20 cellular contexts compared by ENCODE assay signal in genomic region chr3:159800434-159801121, GRCh38. TPM values are rescaled to one million over a fixed set of nuclear protein-coding genes. Genes with fewer than 3 reads are reported as not detected.
DNase-seq lines count a peak whose midpoint lies in the region; ATAC-seq and TF ChIP-seq lines count a peak whose summit lies in the region.
"Had no signal": no experiment of that assay in that cellular context is flagged by ENCODE, and none has a peak within 500 bp of the region (broad histone marks: within the 10 kb centered on the region; RNA-seq: fewer than 3 reads in every experiment).

No MANE protein-coding gene starts in this region.

- 53% methylated on average over 4 of the region's 5 CpGs for WGBS in mesenchymal stem cell

- no peaks in the 10 kb centered on the region for H3K4me1 ChIP-seq in breast epithelium
- H3K4me1 ChIP-seq in mesenchymal stem cell (ENCODE audit: control insufficient read depth, insufficient read depth, low read depth, low read length), result peaks cover 14% of the 10 kb centered on the region
- H3K4me1 ChIP-seq: body of pancreas had no signal

- H3K4me3 Mint-ChIP-seq in HFFc6, result no peak overlapping the region
- no peak overlapping the region for H3K4me3 Mint-ChIP-seq in effector memory CD8-positive, alpha-beta T cell
- H3K4me3 Mint-ChIP-seq: activated naive CD8-positive, alpha-beta T cell treated with anti-CD3 and anti-CD28 coated beads, Interleukin-2, amount 10 ng/mL, durations not matched to agents 7 days and 5 days; neural crest cell had no signal

- H3K4me3 ChIP-seq in breast epithelium (no peak overlapping the region), mesenchymal stem cell (ENCODE audit: insufficient read depth in 1 of 2, low read depth in 1 of 2, low read length in 2 of 2) (no peak overlapping the region)
- H3K4me3 ChIP-seq: body of pancreas, SK-N-MC had no signal

- H3K23ac ChIP-seq in mesenchymal stem cell (ENCODE audit: low read length in 2 of 2), result no peak overlapping the region

- H3K27ac ChIP-seq in breast epithelium (peak overlapping the region; percentile 76 to 83), mesenchymal stem cell (ENCODE audit: low read length, poor library complexity, severe bottlenecking) (peak overlapping the region; percentile 1)
- H3K27ac ChIP-seq: body of pancreas, HL-60, SK-N-MC, VCaP had no signal

- peak overlapping the region in 1 of 2 experiments; percentile 50 for H3K4ac ChIP-seq in mesenchymal stem cell (ENCODE audit: low read depth in 1 of 2, low read length in 2 of 2)

- H2BK120ac ChIP-seq in mesenchymal stem cell (ENCODE audit: low read depth, low read length), result no peak overlapping the region

- H3K9ac ChIP-seq in mesenchymal stem cell (ENCODE audit: low read length), result peak overlapping the region; percentile 11

- H2BK5ac ChIP-seq in mesenchymal stem cell (ENCODE audit: low read depth, low read length, poor library complexity, severe bottlenecking), result no peak overlapping the region

- H2BK12ac ChIP-seq in mesenchymal stem cell (ENCODE audit: low read length in 2 of 2), result peak overlapping the region in 1 of 2 experiments; percentile 24

- DNase-seq in HFFc6, result no peak
- DNase-seq in breast epithelium (ENCODE audit: low spot score in 2 of 2), result no peak
- no peak for DNase-seq in mesenchymal stem cell
- DNase-seq in superior temporal gyrus (ENCODE audit: extremely low spot score), result peak; percentile 56
- DNase-seq in NOMO-1 treated with dmso at 0.1 percent for 144 hours (lab: John Stamatoyannopoulos, UW; ENCODE audit: unreplicated experiment), result no peak
- DNase-seq in AG08395 (ENCODE audit: low spot score), result no peak
- DNase-seq in effector memory CD8-positive, alpha-beta T cell, result no peak
- DNase-seq: activated CD8-positive, alpha-beta memory T cell treated with anti-CD3 and anti-CD28 coated beads, Interleukin-2, amount 50 U/mL, for 4 hours; activated naive CD8-positive, alpha-beta T cell treated with anti-CD3 and anti-CD28 coated beads, Interleukin-2, amount 10 ng/mL, durations not matched to agents 7 days and 5 days; body of pancreas; NCI-H446; RPMI8226; small intestine; stimulated activated CD4-positive, alpha-beta T cell treated with anti-CD3 and anti-CD28 coated beads, Interleukin-2, amount 100 ng/mL, for 48 hours; stimulated activated naive CD4-positive, alpha-beta T cell had no signal

- H2AK5ac ChIP-seq in mesenchymal stem cell (ENCODE audit: low read length, severe bottlenecking), result peak overlapping the region; percentile 69

- peaks cover 95% of the 10 kb centered on the region for H3K4me1 Mint-ChIP-seq in HFFc6 (ENCODE audit: low read depth)
- H3K4me1 Mint-ChIP-seq in effector memory CD8-positive, alpha-beta T cell (ENCODE audit: low read depth in 2 of 2), result no peaks in the 10 kb centered on the region
- H3K4me1 Mint-ChIP-seq: activated naive CD8-positive, alpha-beta T cell treated with anti-CD3 and anti-CD28 coated beads, Interleukin-2, amount 10 ng/mL, durations not matched to agents 7 days and 5 days had no signal

- ATAC-seq in effector memory CD8-positive, alpha-beta T cell (replicated peaks), result no peak
- ATAC-seq: body of pancreas, left lobe of liver had no signal

- no peaks in the 10 kb centered on the region for H3K9me3 Mint-ChIP-seq in HFFc6
- H3K9me3 Mint-ChIP-seq in effector memory CD8-positive, alpha-beta T cell, result no peaks in the 10 kb centered on the region
- H3K9me3 Mint-ChIP-seq: activated naive CD8-positive, alpha-beta T cell treated with anti-CD3 and anti-CD28 coated beads, Interleukin-2, amount 10 ng/mL, durations not matched to agents 7 days and 5 days; neural crest cell had no signal

- H3K79me1 ChIP-seq in mesenchymal stem cell (replicated peaks; ENCODE audit: low read length, poor library complexity, severe bottlenecking), result no peaks in the 10 kb centered on the region

- no peaks in the 10 kb centered on the region; the same call in 1 of the 2 replicates for H3K36me3 Mint-ChIP-seq in HFFc6 (ENCODE audit: low read depth)
- no peaks in the 10 kb centered on the region for H3K36me3 Mint-ChIP-seq in effector memory CD8-positive, alpha-beta T cell (ENCODE audit: insufficient read depth)
- H3K36me3 Mint-ChIP-seq: activated naive CD8-positive, alpha-beta T cell treated with anti-CD3 and anti-CD28 coated beads, Interleukin-2, amount 10 ng/mL, durations not matched to agents 7 days and 5 days had no signal

- H2BK15ac ChIP-seq in mesenchymal stem cell (ENCODE audit: low read depth, poor library complexity, severe bottlenecking), result no peak overlapping the region

- no peak overlapping the region for H4K8ac ChIP-seq in mesenchymal stem cell (ENCODE audit: low read length)

- intact Hi-C loops in breast epithelium (cut with DNase I; ENCODE audit: low total_unique reads), result loop anchor here (10.0 kb wide), 1 partner anchor 536 kb away; no protein-coding TSS in a partner anchor

- H3K36me3 ChIP-seq in breast epithelium (no peaks in the 10 kb centered on the region), mesenchymal stem cell (ENCODE audit: control insufficient read depth in 1 of 2, insufficient read depth in 2 of 2, low read depth in 1 of 2, low read length in 2 of 2) (no peaks in the 10 kb centered on the region)

- no peak; the same call in 1 of the 2 replicates for TF ChIP-seq CTCF in HFFc6 (IDR thresholded peaks at IDR 0.05)
- TF ChIP-seq CTCF in breast epithelium (IDR thresholded peaks at IDR 0.05), result no peak

- H3K9me3 ChIP-seq in breast epithelium (no peaks in the 10 kb centered on the region), mesenchymal stem cell (ENCODE audit: control insufficient read depth, low read length) (no peaks in the 10 kb centered on the region)
- H3K9me3 ChIP-seq: body of pancreas had no signal

- no peak overlapping the region for H4K91ac ChIP-seq in mesenchymal stem cell (ENCODE audit: low read length)

- H3K27me3 ChIP-seq in breast epithelium (no peaks in the 10 kb centered on the region), mesenchymal stem cell (ENCODE audit: control insufficient read depth in 1 of 2, insufficient read depth in 1 of 2, low read length in 2 of 2) (no peaks in the 10 kb centered on the region)
- H3K27me3 ChIP-seq: body of pancreas had no signal

- peak overlapping the region; percentile 55; the same call in 1 of the 2 replicates for H3K27ac Mint-ChIP-seq in HFFc6
- no peak overlapping the region for H3K27ac Mint-ChIP-seq in effector memory CD8-positive, alpha-beta T cell
- H3K27ac Mint-ChIP-seq: activated naive CD8-positive, alpha-beta T cell treated with anti-CD3 and anti-CD28 coated beads, Interleukin-2, amount 10 ng/mL, durations not matched to agents 7 days and 5 days had no signal

- H3K4me2 ChIP-seq in mesenchymal stem cell (ENCODE audit: low read length, poor library complexity, severe bottlenecking), result no peak overlapping the region

- H3K18ac ChIP-seq in mesenchymal stem cell (ENCODE audit: low read depth in 1 of 2, low read length in 2 of 2), result peak overlapping the region in 1 of 2 experiments; percentile 49

- no peak for TF ChIP-seq POLR2A in breast epithelium (IDR thresholded peaks at IDR 0.05)

- H2AFZ ChIP-seq in mesenchymal stem cell (ENCODE audit: low read depth, low read length), result no peak overlapping the region

- no peak overlapping the region for H3K14ac ChIP-seq in mesenchymal stem cell (ENCODE audit: low read length in 2 of 2)

- peaks cover 4% of the 10 kb centered on the region for H3K27me3 Mint-ChIP-seq in HFFc6 (ENCODE audit: insufficient read depth)
- H3K27me3 Mint-ChIP-seq in effector memory CD8-positive, alpha-beta T cell, result peaks cover 1 to 7% of the 10 kb centered on the region in 2 donors

RNA-seq across cellular contexts. Expression of gene SCHIP1, which starts 39.1 kb away (rescaled TPM):
- total RNA-seq in HFFc6 (2021; fragmentation: NEBNext Ultra II Directional; extraction: Animal tissue kit (Norgen Biotek cat#: 25700)), result 1 to 10 TPM; 1.1 to 8.1 (median 2.2) TPM
- 10 to 100 TPM in 1 of 3 donors, 1 to 10 TPM in 2; 1.6 to 14.2 (median 8.8) TPM for total RNA-seq in breast epithelium
- polyA plus RNA-seq in mesenchymal stem cell (2013, experiment 1 of 2), result 7.2 TPM
- polyA plus RNA-seq in mesenchymal stem cell (2013, experiment 2 of 2), result 7.2 TPM
- total RNA-seq: activated naive CD8-positive, alpha-beta T cell treated with anti-CD3 and anti-CD28 coated beads, Interleukin-2, amount 10 ng/mL, durations not matched to agents 7 days and 5 days had no signal
